In the genomic region with DNA sequence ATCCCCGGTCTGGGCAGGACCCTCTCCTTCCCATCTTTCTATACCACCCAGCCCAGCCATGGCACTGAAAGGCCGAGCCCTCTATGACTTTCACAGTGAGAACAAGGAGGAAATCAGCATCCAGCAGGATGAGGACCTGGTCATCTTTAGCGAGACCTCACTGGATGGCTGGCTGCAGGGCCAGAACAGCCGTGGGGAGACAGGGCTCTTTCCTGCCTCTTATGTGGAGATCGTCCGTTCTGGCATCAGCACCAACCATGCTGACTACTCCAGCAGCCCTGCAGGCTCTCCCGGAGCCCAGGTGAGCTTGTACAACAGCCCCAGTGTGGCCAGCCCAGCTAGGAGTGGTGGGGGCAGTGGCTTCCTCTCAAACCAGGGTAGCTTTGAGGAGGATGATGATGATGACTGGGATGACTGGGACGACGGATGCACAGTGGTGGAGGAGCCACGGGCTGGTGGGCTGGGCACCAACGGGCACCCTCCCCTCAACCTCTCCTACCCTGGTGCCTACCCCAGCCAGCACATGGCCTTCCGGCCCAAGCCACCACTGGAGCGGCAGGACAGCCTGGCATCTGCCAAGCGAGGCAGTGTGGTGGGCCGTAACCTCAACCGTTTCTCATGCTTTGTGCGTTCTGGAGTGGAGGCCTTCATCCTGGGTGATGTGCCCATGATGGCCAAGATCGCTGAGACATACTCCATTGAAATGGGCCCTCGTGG, we compare ENCODE assay signal across 1 cellular context.
TF ChIP-seq lines count a peak whose summit lies in the region.

No MANE protein-coding gene starts in this region.

TF ChIP-seq in H1, 55 proteins besides CTCF, POLR2A, EP300 and RAD21:
- TF ChIP-seq MAFK (IDR thresholded peaks at IDR 0.05; ENCODE audit: low read depth, low read length) = no peak
- TF ChIP-seq RXRA (IDR thresholded peaks at IDR 0.05; ENCODE audit: insufficient read depth, low read depth, low read length) = no peak
- TF ChIP-seq SP1 (IDR thresholded peaks at IDR 0.05; ENCODE audit: low read depth, low read length) = no peak
- TF ChIP-seq, protein P1, sequence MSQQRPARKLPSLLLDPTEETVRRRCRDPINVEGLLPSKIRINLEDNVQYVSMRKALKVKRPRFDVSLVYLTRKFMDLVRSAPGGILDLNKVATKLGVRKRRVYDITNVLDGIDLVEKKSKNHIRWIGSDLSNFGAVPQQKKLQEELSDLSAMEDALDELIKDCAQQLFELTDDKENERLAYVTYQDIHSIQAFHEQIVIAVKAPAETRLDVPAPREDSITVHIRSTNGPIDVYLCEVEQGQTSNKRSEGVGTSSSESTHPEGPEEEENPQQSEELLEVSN (IDR thresholded peaks at IDR 0.05) = no peak
- TF ChIP-seq POLR2AphosphoS5 (IDR thresholded peaks at IDR 0.05; ENCODE audit: low read depth, low read length) = no peak
- TF ChIP-seq, protein P2, sequence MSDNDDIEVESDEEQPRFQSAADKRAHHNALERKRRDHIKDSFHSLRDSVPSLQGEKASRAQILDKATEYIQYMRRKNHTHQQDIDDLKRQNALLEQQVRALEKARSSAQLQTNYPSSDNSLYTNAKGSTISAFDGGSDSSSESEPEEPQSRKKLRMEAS (IDR thresholded peaks at IDR 0.05) = no peak
- TF ChIP-seq GTF2F1 (IDR thresholded peaks at IDR 0.05; ENCODE audit: borderline replicate concordance, low read depth, low read length) = no peak
- TF ChIP-seq SP2 (IDR thresholded peaks at IDR 0.05; ENCODE audit: low read length) = no peak
- TF ChIP-seq TAF1 (IDR thresholded peaks at IDR 0.05; ENCODE audit: low read depth, low read length) = no peak
- no peak for TF ChIP-seq BACH1 (IDR thresholded peaks at IDR 0.05; ENCODE audit: low read length)
- TF ChIP-seq NRF1 (IDR thresholded peaks at IDR 0.05; ENCODE audit: low read depth, low read length) = no peak
- TF ChIP-seq SUZ12 (IDR thresholded peaks at IDR 0.05; ENCODE audit: low read length) = no peak
- TF ChIP-seq CBX8 (IDR thresholded peaks at IDR 0.05; ENCODE audit: borderline replicate concordance, low read depth, low read length) = no peak
- TF ChIP-seq BRCA1 (IDR thresholded peaks at IDR 0.05; ENCODE audit: low read depth, low read length) = no peak
- no peak for TF ChIP-seq YY1 (IDR thresholded peaks at IDR 0.05; ENCODE audit: low read depth, low read length)
- TF ChIP-seq TEAD4 (IDR thresholded peaks at IDR 0.05; ENCODE audit: low read depth, low read length) = no peak
- TF ChIP-seq FOSL1 (IDR thresholded peaks at IDR 0.05; ENCODE audit: insufficient read depth, low read depth, low read length) = no peak
- TF ChIP-seq SAP30 (IDR thresholded peaks at IDR 0.05; ENCODE audit: insufficient read depth, insufficient replicate concordance, low read length) = no peak
- no peak for TF ChIP-seq ZNF274 (IDR thresholded peaks at IDR 0.05; ENCODE audit: borderline replicate concordance, extremely low read depth, low read length)
- TF ChIP-seq NANOG (IDR thresholded peaks at IDR 0.05; ENCODE audit: insufficient read depth, low read depth, low read length, poor library complexity, severe bottlenecking) = no peak
